ENCODE assay signal across 9 cellular contexts in the genomic region with DNA sequence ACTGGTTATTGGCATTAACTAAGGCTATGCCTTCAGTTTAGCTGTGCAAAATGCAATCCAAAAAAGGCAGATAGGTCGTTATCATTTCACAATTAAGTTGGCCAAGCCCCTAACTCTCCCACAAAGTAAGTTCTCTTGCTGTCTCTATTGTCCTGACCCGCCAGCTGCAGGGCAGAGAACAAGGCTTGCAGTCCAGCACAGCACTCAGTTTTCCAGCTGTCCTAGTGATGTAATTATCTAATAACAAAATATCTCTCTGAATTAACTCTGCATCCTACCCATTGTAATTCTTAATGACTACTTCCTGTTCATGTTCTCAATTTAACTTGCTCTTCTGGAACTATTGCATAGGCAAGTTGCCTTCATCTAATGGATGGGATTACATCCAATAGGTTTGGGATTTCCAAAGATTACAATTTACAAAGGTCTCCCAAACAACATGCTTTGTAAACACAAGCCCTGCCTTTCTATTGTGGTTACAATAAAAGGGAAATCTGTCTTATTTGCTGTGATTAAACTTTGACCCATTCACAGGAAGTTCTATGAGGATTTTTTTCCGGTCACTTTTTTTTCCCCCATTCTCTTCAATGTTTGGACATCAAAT. TPM values are rescaled to one million over a fixed set of nuclear protein-coding genes. Genes with fewer than 3 reads are reported as not detected.
DNase-seq lines count a peak whose midpoint lies in the region; ATAC-seq and TF ChIP-seq lines count a peak whose summit lies in the region.
"Had no signal": no experiment of that assay in that cellular context is flagged by ENCODE, and none has a peak within 500 bp of the region (broad histone marks: within the 10 kb centered on the region; RNA-seq: fewer than 3 reads in every experiment).

No MANE protein-coding gene starts in this region.

- no peak overlapping the region for H3K18ac ChIP-seq in neuronal stem cell (ENCODE audit: low read length)

- TF ChIP-seq CTCF in Panc1 (IDR thresholded peaks at IDR 0.05) (no peak), heart left ventricle (IDR thresholded peaks at IDR 0.05) (no peak)

- no peak for TF ChIP-seq POLR2A in heart left ventricle (IDR thresholded peaks at IDR 0.05)
- TF ChIP-seq POLR2A in erythroblast (IDR thresholded peaks at IDR 0.05; ENCODE audit: low read length) = no peak

- no peaks in the 10 kb centered on the region for H3K79me1 ChIP-seq in neuronal stem cell (ENCODE audit: low read depth, low read length)

- peaks cover 46% of the 10 kb centered on the region for H3K4me1 ChIP-seq in Panc1 (ENCODE audit: control insufficient read depth, insufficient read depth, low read length)
- H3K4me1 ChIP-seq in heart left ventricle = peaks cover 0 to 63% (median 43%) of the 10 kb centered on the region in 12 donors
- peaks cover 1 to 5% of the 10 kb centered on the region in 2 donors for H3K4me1 ChIP-seq in neuronal stem cell (ENCODE audit: control insufficient read depth in 2 of 2, insufficient read depth in 1 of 2, low read depth in 1 of 2, low read length in 2 of 2)

- DNase-seq in Kasumi-1 (lab: John Stamatoyannopoulos, UW) (peak; percentile 36 to 37), Panc1 (ENCODE audit: low read depth, low spot score) (no peak), heart left ventricle (peak; percentile 41 to 58 (median 49)), retina (peak; percentile 17), erythroblast (lab: John Stamatoyannopoulos, UW) (no peak), neuronal stem cell (ENCODE audit: low spot score) (no peak)
- DNase-seq: T-cell had no signal

- H3K9ac ChIP-seq in neuronal stem cell (ENCODE audit: low read depth, low read length, poor library complexity) = no peak overlapping the region

- H3K4me2 ChIP-seq in neuronal stem cell (ENCODE audit: insufficient read depth, low read length, poor library complexity, severe bottlenecking) = no peak overlapping the region
- H3K4me2 ChIP-seq: GM23338 had no signal

- no peak overlapping the region for H4K8ac ChIP-seq in neuronal stem cell (ENCODE audit: low read depth, low read length)

- H3K4ac ChIP-seq in neuronal stem cell (ENCODE audit: low read length) = no peak overlapping the region

- CTCF ChIA-PET in Panc1 (lab: Charles Lee) = no interaction called here

- H3K4me3 ChIP-seq in Panc1 (ENCODE audit: low read depth in 2 of 2, low read length in 2 of 2) (no peak overlapping the region), heart left ventricle (no peak overlapping the region), neuronal stem cell (ENCODE audit: low read length in 2 of 2) (no peak overlapping the region)
- H3K4me3 ChIP-seq: GM23338 had no signal

- H2AK5ac ChIP-seq in neuronal stem cell (ENCODE audit: low read depth, low read length) = no peak overlapping the region

- no peak overlapping the region for H2BK12ac ChIP-seq in neuronal stem cell (ENCODE audit: low read length)

- whole genome bisulfite sequencing in heart left ventricle, 4 donors = 18 to 34% (median 23%) methylated on average over 3 of the region's 3 CpGs
- no CpG with 5 or more reads among the region's 3 CpGs for WGBS in neuronal stem cell (ENCODE audit: extremely low coverage in 2 of 2, insufficient read length in 2 of 2, insufficient replicate concordance in 1 of 2), 2 donors

- no peak overlapping the region for H3K14ac ChIP-seq in neuronal stem cell (ENCODE audit: low read length)

- H4K91ac ChIP-seq in neuronal stem cell (ENCODE audit: low read depth, low read length, poor library complexity) = no peak overlapping the region

- intact Hi-C loops in Panc1 (cut with micrococcal nuclease; ENCODE audit: unreplicated experiment) = no loop called here
- intact Hi-C loops in heart left ventricle (cut with DNase I) = loop anchor here in 6 of 10 donors (5.0 to 10.0 kb wide), 6 partner anchors 51 to 84 kb away; a partner anchor contains a TSS

- no peaks in the 10 kb centered on the region for H3K27me3 ChIP-seq in Panc1 (ENCODE audit: control insufficient read depth, insufficient read depth, low read length)
- H3K27me3 ChIP-seq in heart left ventricle = no peaks in the 10 kb centered on the region
- H3K27me3 ChIP-seq in neuronal stem cell (ENCODE audit: control insufficient read depth in 3 of 3, insufficient read depth in 3 of 3, low read depth in 1 of 3, low read length in 3 of 3) = no peaks in the 10 kb centered on the region

- H2BK5ac ChIP-seq in neuronal stem cell (ENCODE audit: low read length) = no peak overlapping the region

- peak; percentile 23 for ATAC-seq in Panc1
- peak; percentile 73 to 94 (median 80) for ATAC-seq in heart left ventricle
- no peak for ATAC-seq in GM21786 (IDR thresholded peaks at IDR 0.05; ENCODE audit: unreplicated experiment)
- ATAC-seq: GM23338, T-cell had no signal

- in situ Hi-C loops in Panc1 (cut with HindIII; ENCODE audit: low pct_unique_long_range_greater_than_20kb, low sequenced_read_pairs) = no loop called here

- no peak overlapping the region for H2BK15ac ChIP-seq in neuronal stem cell (ENCODE audit: low read length)

- no peak overlapping the region for H3K23ac ChIP-seq in neuronal stem cell (ENCODE audit: low read depth, low read length, poor library complexity)

- POLR2A ChIA-PET in Panc1 (lab: Charles Lee) = interaction anchor here (0.6 kb wide), 1 partner anchor 15 kb away, joined by 3 read pairs; no protein-coding TSS in a partner anchor

- H3K36me3 ChIP-seq in Panc1 (ENCODE audit: control insufficient read depth, insufficient read depth, low read length) (no peaks in the 10 kb centered on the region), heart left ventricle (no peaks in the 10 kb centered on the region), neuronal stem cell (replicated peaks in 1 of 2; ENCODE audit: control insufficient read depth in 2 of 2, insufficient read depth in 2 of 2, low read length in 2 of 2) (no peaks in the 10 kb centered on the region)

- BruUV-seq in Panc1 (replicated peaks; lab: Mats Ljungman, UMichigan) = no TSS peak

- no peaks in the 10 kb centered on the region for H3K9me3 ChIP-seq in Panc1 (ENCODE audit: control insufficient read depth, insufficient read depth, low read depth, low read length)
- H3K9me3 ChIP-seq in heart left ventricle = no peaks in the 10 kb centered on the region
- H3K9me3 ChIP-seq in neuronal stem cell (replicated peaks in 1 of 2; ENCODE audit: control insufficient read depth in 2 of 2, insufficient read depth in 1 of 2, low read depth in 1 of 2, low read length in 2 of 2) = peaks cover 0 to 5% of the 10 kb centered on the region in 2 donors

- peak overlapping the region; percentile 42 for H3K27ac ChIP-seq in Panc1 (ENCODE audit: low read length)
- peak overlapping the region in 11 of 12 donors; percentile 1 to 57 (median 35) for H3K27ac ChIP-seq in heart left ventricle
- H3K27ac ChIP-seq in neuronal stem cell (replicated peaks; ENCODE audit: low read length) = no peak overlapping the region

- no peak overlapping the region for H2AFZ ChIP-seq in neuronal stem cell (ENCODE audit: low read length)
- H2AFZ ChIP-seq: GM23338 had no signal

- H2BK120ac ChIP-seq in neuronal stem cell (ENCODE audit: low read depth, low read length) = no peak overlapping the region

RNA-seq across cellular contexts. Expression of a gene that starts 55.2 kb away (rescaled TPM):
- total RNA-seq in Panc1 (2021; ENCODE audit: unreplicated experiment) (57.4 TPM), heart left ventricle (10 to 100 TPM; 11.9 to 40.5 (median 20.8) TPM)
- 8.6 TPM for polyA plus RNA-seq in Panc1 (2012; ENCODE audit: insufficient read length)
- 1 to 10 TPM; 2.2 to 7.5 TPM for polyA plus RNA-seq in heart left ventricle
- polyA plus RNA-seq in neuronal stem cell (2013, experiment 1 of 2) = 6.8 TPM
- 7.1 TPM for polyA plus RNA-seq in neuronal stem cell (2013, experiment 2 of 2)

Comparison
In these comparisons a context has a peak if more than half of its experiments do, and no peak if none do; other contexts are left out.
1. DNase-seq: peak in Kasumi-1 (2 of 2), heart left ventricle (5 of 5) and retina (single experiment); none in Panc1 (single experiment), erythroblast (0 of 2) and neuronal stem cell (single experiment).